In the genomic region with DNA sequence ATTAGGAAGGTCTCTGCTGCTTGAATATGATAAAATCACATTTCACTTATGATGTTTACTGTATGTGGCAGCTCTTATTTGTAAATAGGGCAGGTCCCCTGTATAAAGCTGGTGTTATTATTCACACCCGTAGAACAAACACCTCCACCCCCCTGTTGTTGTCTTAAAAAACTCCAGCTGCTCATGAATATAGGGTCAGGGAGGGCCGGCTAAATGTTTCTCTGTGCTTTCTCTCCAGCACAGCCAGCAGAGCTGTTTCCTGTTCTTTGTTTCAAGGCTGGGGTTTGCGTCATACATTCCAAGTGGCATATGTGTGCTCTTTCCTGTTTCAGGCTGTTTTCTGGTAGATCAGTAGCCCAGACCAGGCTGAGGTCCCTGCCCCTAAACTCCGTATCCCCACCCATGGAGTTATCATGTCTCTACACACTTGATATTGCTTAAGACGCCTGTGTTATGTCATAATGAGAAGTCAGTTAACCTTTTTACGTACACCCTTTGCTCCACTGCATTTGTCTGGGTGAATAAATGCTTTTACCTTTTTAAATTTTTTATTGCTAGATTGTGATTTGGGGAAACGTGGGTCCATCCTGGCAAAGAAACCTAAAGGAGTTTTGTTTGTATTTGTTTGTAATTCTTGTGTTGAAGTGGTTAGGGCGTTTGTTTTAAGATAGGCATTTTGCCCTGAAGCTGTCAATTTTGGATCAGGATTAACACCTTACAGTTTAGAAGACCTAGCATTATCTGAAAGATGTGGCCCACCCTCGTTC, we compare ENCODE assay signal across 8 cellular contexts. TPM values are rescaled to one million over a fixed set of nuclear protein-coding genes. Genes with fewer than 3 reads are reported as not detected.
A peak's percentile ranks its signal among the peaks of the same experiment; 100 is the strongest.
DNase-seq lines count a peak whose midpoint lies in the region; ATAC-seq and TF ChIP-seq lines count a peak whose summit lies in the region.

No MANE protein-coding gene starts in this region.

- POLR2A ChIA-PET in CD4-positive, alpha-beta memory T cell (lab: Charles Lee; ENCODE audit: partially characterized antibody): interaction anchor here (0.9 to 10.1 kb wide), 18 partner anchors 8 to 487 kb away, joined by 3 to 108 read pairs (median 8); no protein-coding TSS in a partner anchor
- POLR2A ChIA-PET in activated CD4-positive, alpha-beta memory T cell treated with anti-CD3 and anti-CD28 coated beads for 36 hours (lab: Charles Lee): interaction anchor here (0.8 to 1.4 kb wide), 4 partner anchors 10 to 577 kb away, joined by 3 read pairs; no protein-coding TSS in a partner anchor

- no peaks in the 10 kb centered on the region for H3K27me3 ChIP-seq in CD4-positive, alpha-beta memory T cell (ENCODE audit: insufficient read depth, low read length)
- no peaks in the 10 kb centered on the region for H3K27me3 ChIP-seq in effector memory CD4-positive, alpha-beta T cell (replicated peaks; ENCODE audit: control insufficient read depth, insufficient read depth, low read length, poor library complexity, severe bottlenecking)

- peak; percentile 83 to 95 (median 87) for DNase-seq in CD4-positive, alpha-beta memory T cell
- DNase-seq in NCI-H526 treated with DMSO at 0.1 percent for 48 hours (lab: John Stamatoyannopoulos, UW) (peak; percentile 56), lower leg skin (ENCODE audit: low spot score in 2 of 2) (peak; percentile 93 to 95)
- peak; percentile 72 for DNase-seq in activated CD4-positive, alpha-beta memory T cell treated with anti-CD3 and anti-CD28 coated beads for 36 hours
- DNase-seq in effector memory CD4-positive, alpha-beta T cell: peak; percentile 50 to 70 (median 53)
- peak; percentile 56 for DNase-seq in stimulated activated naive CD8-positive, alpha-beta T cell treated with anti-CD3 and anti-CD28 coated beads, Interleukin-15, Interleukin-2, amounts not matched to agents 100 U/mL and 50 U/mL, for 24 hours

- intact Hi-C loops in CD4-positive, alpha-beta memory T cell (cut with micrococcal nuclease): loop anchor here (2.0 to 10.0 kb wide), 5 partner anchors 160 to 1528 kb away; partner anchors contain the start of gene RHOH
- intact Hi-C loops in activated CD4-positive, alpha-beta memory T cell treated with anti-CD3 and anti-CD28 coated beads for 36 hours (cut with micrococcal nuclease): loop anchor here (1.0 to 10.0 kb wide), 6 partner anchors 16 to 535 kb away; no protein-coding TSS in a partner anchor
- intact Hi-C loops in lower leg skin (cut with DNase I; ENCODE audit: low total_unique reads): no loop called here

- H3K9me3 Mint-ChIP-seq in CD4-positive, alpha-beta memory T cell: no peaks in the 10 kb centered on the region
- H3K9me3 Mint-ChIP-seq in activated CD4-positive, alpha-beta memory T cell treated with anti-CD3 and anti-CD28 coated beads for 36 hours: no peaks in the 10 kb centered on the region

- CTCF ChIA-PET in CD4-positive, alpha-beta memory T cell (lab: Charles Lee; ENCODE audit: partially characterized antibody): interaction anchor here (0.9 to 5.8 kb wide), 14 partner anchors 8 to 488 kb away, joined by 3 to 41 read pairs (median 3); no protein-coding TSS in a partner anchor
- CTCF ChIA-PET in activated CD4-positive, alpha-beta memory T cell treated with anti-CD3 and anti-CD28 coated beads for 36 hours (lab: Charles Lee): interaction anchor here (1.0 to 7.8 kb wide), 8 partner anchors 8 to 598 kb away, joined by 3 to 60 read pairs (median 4); no protein-coding TSS in a partner anchor

- H3K36me3 Mint-ChIP-seq in CD4-positive, alpha-beta memory T cell: peaks cover 4 to 45% of the 10 kb centered on the region in 2 donors
- H3K36me3 Mint-ChIP-seq in activated CD4-positive, alpha-beta memory T cell treated with anti-CD3 and anti-CD28 coated beads for 36 hours: no peaks in the 10 kb centered on the region

- ATAC-seq in HG03354 (IDR thresholded peaks at IDR 0.05; ENCODE audit: poor library complexity, severe bottlenecking, unreplicated experiment): peak; percentile 33
- ATAC-seq in stimulated activated naive CD8-positive, alpha-beta T cell treated with anti-CD3 and anti-CD28 coated beads, Interleukin-15, Interleukin-2, amounts not matched to agents 100 U/mL and 50 U/mL, for 24 hours: peak; percentile 55
- no peak for ATAC-seq in GM19035 (IDR thresholded peaks at IDR 0.05; ENCODE audit: unreplicated experiment)

- peaks cover 64% of the 10 kb centered on the region for H3K4me1 ChIP-seq in CD4-positive, alpha-beta memory T cell (ENCODE audit: insufficient read depth, low read length)
- H3K4me1 ChIP-seq in effector memory CD4-positive, alpha-beta T cell (ENCODE audit: control insufficient read depth, insufficient read depth, low read length, poor library complexity, severe bottlenecking): peaks cover 43% of the 10 kb centered on the region

- H3K27ac Mint-ChIP-seq in CD4-positive, alpha-beta memory T cell: peak overlapping the region; percentile 91 to 100 (median 99)
- peak overlapping the region; percentile 81 for H3K27ac Mint-ChIP-seq in activated CD4-positive, alpha-beta memory T cell treated with anti-CD3 and anti-CD28 coated beads for 36 hours

- H3K4me3 Mint-ChIP-seq in CD4-positive, alpha-beta memory T cell: peak overlapping the region; percentile 89 to 100 (median 98)
- peak overlapping the region; percentile 83 for H3K4me3 Mint-ChIP-seq in activated CD4-positive, alpha-beta memory T cell treated with anti-CD3 and anti-CD28 coated beads for 36 hours

- no peak for TF ChIP-seq POLR2A in lower leg skin (IDR thresholded peaks at IDR 0.05)

- no peaks in the 10 kb centered on the region for H3K27me3 Mint-ChIP-seq in CD4-positive, alpha-beta memory T cell
- no peaks in the 10 kb centered on the region for H3K27me3 Mint-ChIP-seq in activated CD4-positive, alpha-beta memory T cell treated with anti-CD3 and anti-CD28 coated beads for 36 hours

- H3K27ac ChIP-seq in CD4-positive, alpha-beta memory T cell (ENCODE audit: low read depth, low read length): peak overlapping the region; percentile 92
- H3K27ac ChIP-seq in effector memory CD4-positive, alpha-beta T cell (ENCODE audit: insufficient read depth, low read length, poor library complexity, severe bottlenecking): peak overlapping the region; percentile 90

- peak overlapping the region; percentile 83 to 92 for H3K4me3 ChIP-seq in CD4-positive, alpha-beta memory T cell (ENCODE audit: low read length in 2 of 2)
- peak overlapping the region; percentile 88 for H3K4me3 ChIP-seq in effector memory CD4-positive, alpha-beta T cell (ENCODE audit: insufficient read depth, low read depth, low read length, poor library complexity, severe bottlenecking)
- no peak overlapping the region for H3K4me3 ChIP-seq in lower leg skin (ENCODE audit: low read depth, poor library complexity, severe bottlenecking)

- H3K4me1 Mint-ChIP-seq in CD4-positive, alpha-beta memory T cell: peaks cover 46 to 82% (median 61%) of the 10 kb centered on the region in 4 donors
- peaks cover 71% of the 10 kb centered on the region for H3K4me1 Mint-ChIP-seq in activated CD4-positive, alpha-beta memory T cell treated with anti-CD3 and anti-CD28 coated beads for 36 hours (ENCODE audit: low read depth)

- 0 to 2% methylated on average over 9 of the region's 9 CpGs for WGBS in lower leg skin, 2 donors

- no peaks in the 10 kb centered on the region for H3K36me3 ChIP-seq in CD4-positive, alpha-beta memory T cell (ENCODE audit: insufficient read depth, low read length)
- no peaks in the 10 kb centered on the region for H3K36me3 ChIP-seq in effector memory CD4-positive, alpha-beta T cell (ENCODE audit: control insufficient read depth, insufficient read depth, low read length)

- H3K9me3 ChIP-seq in CD4-positive, alpha-beta memory T cell (ENCODE audit: control insufficient read depth in 1 of 2, low read length in 2 of 2): no peaks in the 10 kb centered on the region
- H3K9me3 ChIP-seq in effector memory CD4-positive, alpha-beta T cell (ENCODE audit: control insufficient read depth, low read length): no peaks in the 10 kb centered on the region

- no peak for TF ChIP-seq CTCF in lower leg skin (IDR thresholded peaks at IDR 0.05)

RNA-seq across cellular contexts. Expression of gene KLF3, which starts 3.2 kb away (rescaled TPM):
- total RNA-seq in CD4-positive, alpha-beta memory T cell: 100 to 1,000 TPM; 119 to 122 TPM
- 10 to 100 TPM; 72.4 to 83.3 TPM for polyA plus RNA-seq in CD4-positive, alpha-beta memory T cell
- 1 to 10 TPM; 9.1 to 9.9 TPM for total RNA-seq in activated CD4-positive, alpha-beta memory T cell treated with anti-CD3 and anti-CD28 coated beads for 36 hours
- 100 to 1,000 TPM; 131 to 224 (median 142) TPM for total RNA-seq in lower leg skin

Comparison
In these comparisons a context has a peak if more than half of its experiments do, and no peak if none do; other contexts are left out.
1. RNA of gene KLF3, which starts 3.2 kb away (total RNA-seq): 131 to 224 TPM in lower leg skin and 119 to 122 TPM in CD4-positive, alpha-beta memory T cell; 9.1 to 9.9 TPM in activated CD4-positive, alpha-beta memory T cell treated with anti-CD3 and anti-CD28 coated beads for 36 hours; every median in the first group is over 10 times any median in the second.
2. Peak in every context shown above with its lines, with median percentiles within 50 percentile points of each other: DNase-seq.